Comparison of ENCODE assay signal across 1 cellular context in genomic region chr17:71765437-71765836, GRCh38.
TF ChIP-seq lines count a peak whose summit lies in the region.

No MANE protein-coding gene starts in this region.

TF ChIP-seq in HepG2, 621 proteins besides CTCF, POLR2A, EP300 and RAD21 (continued from another document):
- no peak for TF ChIP-seq ZHX1 (CRISPR knock-in tag; IDR thresholded peaks at IDR 0.05; ENCODE audit: low read depth)
- TF ChIP-seq ZNF296 (CRISPR knock-in tag; conservative IDR thresholded peaks at IDR 0.05): no peak
- TF ChIP-seq ZBTB8A (CRISPR knock-in tag; IDR thresholded peaks at IDR 0.05; ENCODE audit: borderline replicate concordance, low read depth): no peak
- no peak for TF ChIP-seq ZNF609 (CRISPR knock-in tag; IDR thresholded peaks at IDR 0.05; ENCODE audit: borderline replicate concordance)
- no peak for TF ChIP-seq USF2 (IDR thresholded peaks at IDR 0.05; ENCODE audit: low read depth, low read length)
- no peak for TF ChIP-seq USF2 (CRISPR knock-in tag; IDR thresholded peaks at IDR 0.05; ENCODE audit: borderline replicate concordance)
- TF ChIP-seq SKIL (CRISPR knock-in tag; IDR thresholded peaks at IDR 0.05; ENCODE audit: borderline replicate concordance): no peak
- no peak for TF ChIP-seq CCAR2 (optimal IDR thresholded peaks at IDR 0.05; ENCODE audit: low read depth, low read length)
- TF ChIP-seq RBM22 (optimal IDR thresholded peaks at IDR 0.05; ENCODE audit: low read length): no peak
TF ChIP-seq in HepG2: peak in this region for 0.
